21 cellular contexts compared by ENCODE assay signal in the genomic region with DNA sequence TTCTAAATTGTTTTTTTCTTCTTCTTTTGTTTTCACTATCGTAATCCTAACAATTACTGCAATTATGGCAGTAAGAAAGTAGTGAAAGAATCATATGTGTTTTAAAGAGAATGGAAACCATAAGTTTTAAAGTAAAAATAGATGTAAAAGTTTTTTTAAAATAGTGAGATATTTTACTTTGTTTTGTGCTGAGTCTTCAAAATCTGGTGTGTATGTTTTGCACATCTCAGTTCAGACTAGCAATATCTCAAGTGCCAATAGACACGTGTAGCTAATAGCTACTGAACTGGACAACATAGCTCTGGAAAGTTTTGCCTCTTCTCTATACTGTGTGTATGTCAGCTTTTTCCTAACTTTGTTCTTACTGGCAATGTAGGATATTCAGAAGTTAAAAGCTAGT. TPM values are rescaled to one million over a fixed set of nuclear protein-coding genes. Genes with fewer than 3 reads are reported as not detected.
"Had no signal": no experiment of that assay in that cellular context is flagged by ENCODE, and none has a peak within 500 bp of the region (broad histone marks: within the 10 kb centered on the region; RNA-seq: fewer than 3 reads in every experiment).

No MANE protein-coding gene starts in this region.

- H3K9ac ChIP-seq: KMS-11 had no signal

- H3K9me3 ChIP-seq: SJSA1 had no signal

- H3K27ac ChIP-seq: KMS-11, SJSA1, SK-N-MC had no signal

- H3K4me3 ChIP-seq: SJSA1, SK-N-MC had no signal

- H3K27me3 ChIP-seq: SJSA1 had no signal

- H3K4me2 ChIP-seq: KMS-11 had no signal

- H3K4me1 ChIP-seq: SJSA1 had no signal

- H3K36me3 ChIP-seq: SJSA1 had no signal

- DNase-seq: Kasumi-1, MM.1S, NCI-H1092 treated with DMSO at 0.1 percent for 48 hours, NCI-H1436, NCI-H187, NCI-H2029, NCI-H2081 treated with DMSO at 0.1 percent for 48 hours, NCI-H2171, NCI-H226, NCI-H446, NCI-H510A, NCI-H524 treated with DMSO at 0.1 percent for 48 hours, NCI-H69, NCI-H774, Right ventricle myocardium superior, RPMI8226, SIG-M5 had no signal

RNA-seq across cellular contexts. Expression of a gene that starts 45.0 kb away (rescaled TPM):
- total RNA-seq: HT1080 had no signal
